In genomic region chr5:173201636-173202265, GRCh38 we compare ENCODE assay signal across 13 cellular contexts. TPM values are rescaled to one million over a fixed set of nuclear protein-coding genes. Genes with fewer than 3 reads are reported as not detected.
A peak's percentile ranks its signal among the peaks of the same experiment; 100 is the strongest.
DNase-seq lines count a peak whose midpoint lies in the region.
"Had no signal": no experiment of that assay in that cellular context is flagged by ENCODE, and none has a peak within 500 bp of the region (broad histone marks: within the 10 kb centered on the region; RNA-seq: fewer than 3 reads in every experiment).

No MANE protein-coding gene starts in this region.

- H3K36me3 ChIP-seq in SJSA1 (no peaks in the 10 kb centered on the region), skeletal muscle satellite cell (ENCODE audit: insufficient read depth, low read length) (no peaks in the 10 kb centered on the region)
- H3K36me3 ChIP-seq in effector memory CD4-positive, alpha-beta T cell (ENCODE audit: control insufficient read depth, insufficient read depth, low read length), result no peaks in the 10 kb centered on the region
- H3K36me3 ChIP-seq: ovary, transverse colon had no signal

- H3K9me3 ChIP-seq in SJSA1 (replicated peaks), result 0 out of 2 replicates have a peak, but pooled peaks cover 3% of the 10 kb centered on the region
- H3K9me3 ChIP-seq in skeletal muscle satellite cell (replicated peaks; ENCODE audit: low read length), result peaks cover 7% of the 10 kb centered on the region
- peaks cover 7% of the 10 kb centered on the region for H3K9me3 ChIP-seq in effector memory CD4-positive, alpha-beta T cell (ENCODE audit: control insufficient read depth, low read length)

- peak; percentile 30 for DNase-seq in DMS53 (lab: John Stamatoyannopoulos, UW)
- DNase-seq in DMS53 treated with DMSO at 0.1 percent for 48 hours (lab: John Stamatoyannopoulos, UW; ENCODE audit: unreplicated experiment), result no peak
- DNase-seq in SJSA1 (ENCODE audit: low read depth in 1 of 2, low spot score in 2 of 2), result peak; percentile 60 to 74
- peak; percentile 71 for DNase-seq in fibroblast of peridontal ligament (ENCODE audit: extremely low read depth)
- DNase-seq in effector memory CD4-positive, alpha-beta T cell, result no peak
- DNase-seq in activated CD8-positive, alpha-beta memory T cell treated with anti-CD3 and anti-CD28 coated beads, Interleukin-2, amount 50 U/mL, for 48 hours, result no peak
- DNase-seq in T-helper 2 cell treated with Interferon-gamma antibody and Interleukin-4, amounts not matched to agents 5 μg/mL and 100 μg/mL, for 36 hours (ENCODE audit: low spot score), result no peak
- DNase-seq: immature natural killer cell, ovary, transverse colon had no signal

- H3K4me1 Mint-ChIP-seq in T-helper 2 cell treated with Interferon-gamma antibody and Interleukin-4, amounts not matched to agents 5 μg/mL and 100 μg/mL, for 36 hours (ENCODE audit: low read depth), result no peaks in the 10 kb centered on the region
- H3K4me1 Mint-ChIP-seq: immature natural killer cell had no signal

- H3K4me3 ChIP-seq in SJSA1, result no peak overlapping the region
- no peak overlapping the region for H3K4me3 ChIP-seq in skeletal muscle satellite cell (ENCODE audit: low read length)
- no peak overlapping the region for H3K4me3 ChIP-seq in effector memory CD4-positive, alpha-beta T cell (ENCODE audit: insufficient read depth, low read depth, low read length, poor library complexity, severe bottlenecking)
- H3K4me3 ChIP-seq: ovary, transverse colon had no signal

- H3K9ac ChIP-seq in skeletal muscle satellite cell (ENCODE audit: low read depth, low read length), result no peak overlapping the region
- H3K9ac ChIP-seq: KMS-11 had no signal

- H3K4me1 ChIP-seq in SJSA1 (replicated peaks), result peaks cover 12% of the 10 kb centered on the region
- peaks cover 18% of the 10 kb centered on the region for H3K4me1 ChIP-seq in skeletal muscle satellite cell (ENCODE audit: control insufficient read depth, insufficient read depth, low read length)
- H3K4me1 ChIP-seq in effector memory CD4-positive, alpha-beta T cell (ENCODE audit: control insufficient read depth, insufficient read depth, low read length, poor library complexity, severe bottlenecking), result no peaks in the 10 kb centered on the region
- H3K4me1 ChIP-seq: transverse colon had no signal

- H3K4me2 ChIP-seq in skeletal muscle satellite cell (ENCODE audit: low read length), result peak overlapping the region; percentile 68
- H3K4me2 ChIP-seq: KMS-11 had no signal

- H3K27me3 ChIP-seq in SJSA1 (replicated peaks) (peaks cover 6% of the 10 kb centered on the region; the same call in 1 of the 2 replicates), skeletal muscle satellite cell (ENCODE audit: control insufficient read depth, insufficient read depth, low read length) (peaks cover 30% of the 10 kb centered on the region)
- no peaks in the 10 kb centered on the region for H3K27me3 ChIP-seq in effector memory CD4-positive, alpha-beta T cell (replicated peaks; ENCODE audit: control insufficient read depth, insufficient read depth, low read length, poor library complexity, severe bottlenecking)
- H3K27me3 ChIP-seq: ovary had no signal

- no peak overlapping the region for H3K4me3 Mint-ChIP-seq in T-helper 2 cell treated with Interferon-gamma antibody and Interleukin-4, amounts not matched to agents 5 μg/mL and 100 μg/mL, for 36 hours
- H3K4me3 Mint-ChIP-seq: immature natural killer cell had no signal

- no peak overlapping the region for H3K27ac Mint-ChIP-seq in T-helper 2 cell treated with Interferon-gamma antibody and Interleukin-4, amounts not matched to agents 5 μg/mL and 100 μg/mL, for 36 hours
- H3K27ac Mint-ChIP-seq: immature natural killer cell had no signal

- H3K27ac ChIP-seq in SJSA1, result no peak overlapping the region
- no peak overlapping the region for H3K27ac ChIP-seq in effector memory CD4-positive, alpha-beta T cell (ENCODE audit: insufficient read depth, low read length, poor library complexity, severe bottlenecking)
- H3K27ac ChIP-seq: 22Rv1, KMS-11, ovary, transverse colon had no signal

- no peaks in the 10 kb centered on the region for H3K36me3 Mint-ChIP-seq in T-helper 2 cell treated with Interferon-gamma antibody and Interleukin-4, amounts not matched to agents 5 μg/mL and 100 μg/mL, for 36 hours (ENCODE audit: low read depth)

- H3K27me3 Mint-ChIP-seq in T-helper 2 cell treated with Interferon-gamma antibody and Interleukin-4, amounts not matched to agents 5 μg/mL and 100 μg/mL, for 36 hours (ENCODE audit: low read depth), result peaks cover 26% of the 10 kb centered on the region

- H3K9me3 Mint-ChIP-seq in T-helper 2 cell treated with Interferon-gamma antibody and Interleukin-4, amounts not matched to agents 5 μg/mL and 100 μg/mL, for 36 hours, result peaks cover 4% of the 10 kb centered on the region

RNA-seq across cellular contexts. Expression of gene NKX2-5, which starts 33.3 kb away (rescaled TPM):
- total RNA-seq in SJSA1 (2014; rRNA removed; shearing (Covaris generic)), result not detected in 2 replicates
- total RNA-seq in skeletal muscle satellite cell (2012; rRNA removed), result not detected in 2 replicates
- total RNA-seq: ovary, transverse colon had no signal

RNA-seq across cellular contexts. Expression of gene BNIP1, which starts 57.4 kb away (rescaled TPM):
- 16.7 and 34.6 TPM in 2 replicates for total RNA-seq in SJSA1 (2014; rRNA removed; shearing (Covaris generic))
- 18.3 and 18.5 TPM in 2 replicates for total RNA-seq in skeletal muscle satellite cell (2012; rRNA removed)

Comparison
In these comparisons a context has a peak if more than half of its experiments do, and no peak if none do; other contexts are left out.
1. DNase-seq: peak in DMS53 (single experiment), SJSA1 (2 of 2) and fibroblast of peridontal ligament (single experiment); none in DMS53 treated with DMSO at 0.1 percent for 48 hours (single experiment), effector memory CD4-positive, alpha-beta T cell (0 of 3), activated CD8-positive, alpha-beta memory T cell treated with anti-CD3 and anti-CD28 coated beads, Interleukin-2, amount 50 U/mL, for 48 hours (single experiment) and T-helper 2 cell treated with Interferon-gamma antibody and Interleukin-4, amounts not matched to agents 5 μg/mL and 100 μg/mL, for 36 hours (single experiment).